ENCODE assay signal across 1 cellular context in genomic region chr4:54542540-54543041, GRCh38.
TF ChIP-seq lines count a peak whose summit lies in the region.

No MANE protein-coding gene starts in this region.

TF ChIP-seq in K562, 482 proteins besides CTCF, POLR2A, EP300 and RAD21 (continued from another document and continues in another):
- TF ChIP-seq ZNF280B (CRISPR knock-in tag; IDR thresholded peaks at IDR 0.05) = no peak
- TF ChIP-seq RREB1 (CRISPR knock-in tag; IDR thresholded peaks at IDR 0.05) = no peak
- no peak for TF ChIP-seq SRF (CRISPR knock-in tag; IDR thresholded peaks at IDR 0.05)
- TF ChIP-seq MAFG (tag; conservative IDR thresholded peaks at IDR 0.05) = no peak
- no peak for TF ChIP-seq ESRRB (CRISPR knock-in tag; IDR thresholded peaks at IDR 0.05; ENCODE audit: borderline replicate concordance)
- no peak for TF ChIP-seq ZNF507 (tag; conservative IDR thresholded peaks at IDR 0.05)
- TF ChIP-seq PHB (CRISPR knock-in tag; IDR thresholded peaks at IDR 0.05) = no peak
- TF ChIP-seq BHLHE40 (IDR thresholded peaks at IDR 0.05; ENCODE audit: low read length) = peak; percentile 70
- no peak for TF ChIP-seq TAF9B (IDR thresholded peaks at IDR 0.05; ENCODE audit: partially characterized antibody)
- TF ChIP-seq HNRNPUL1 (IDR thresholded peaks at IDR 0.05; ENCODE audit: low read length) = no peak
- peak; percentile 86 to 93 for TF ChIP-seq TRIM24 (IDR thresholded peaks at IDR 0.05)
- TF ChIP-seq FOXA3 (CRISPR knock-in tag; conservative IDR thresholded peaks at IDR 0.05 in 1 of 2, IDR thresholded peaks at IDR 0.05 in 1 of 2) = no peak; a peak in 1 of 4 replicates
- peak; percentile 48; the same call in 1 of the 2 replicates for TF ChIP-seq ETV1 (tag; conservative IDR thresholded peaks at IDR 0.05; ENCODE audit: low read depth)
- no peak for TF ChIP-seq NFE2L1 (tag; IDR thresholded peaks at IDR 0.05; ENCODE audit: borderline replicate concordance, low read depth)
- no peak for TF ChIP-seq ARID4B (CRISPR knock-in tag; IDR thresholded peaks at IDR 0.05)
- TF ChIP-seq CHAMP1 (IDR thresholded peaks at IDR 0.05) = no peak; the same call in 1 of the 2 replicates
- TF ChIP-seq SREBF2 (CRISPR knock-in tag; IDR thresholded peaks at IDR 0.05) = no peak
- TF ChIP-seq ZNF347 (CRISPR knock-in tag; IDR thresholded peaks at IDR 0.05; ENCODE audit: low read depth) = no peak
- no peak for TF ChIP-seq LARP7 (IDR thresholded peaks at IDR 0.05)
- no peak for TF ChIP-seq ZBTB8A (IDR thresholded peaks at IDR 0.05; ENCODE audit: partially characterized antibody)
- TF ChIP-seq ZNF785 (CRISPR knock-in tag; IDR thresholded peaks at IDR 0.05) = no peak
- no peak for TF ChIP-seq ZBTB33 (CRISPR knock-in tag; IDR thresholded peaks at IDR 0.05)
- TF ChIP-seq ATF3 (IDR thresholded peaks at IDR 0.05) = peak; percentile 28; the same call in 1 of the 2 replicates
- TF ChIP-seq ATF3 (CRISPR knock-in tag; conservative IDR thresholded peaks at IDR 0.05) = no peak
- no peak for TF ChIP-seq ZNF551 (CRISPR knock-in tag; IDR thresholded peaks at IDR 0.05)
- no peak for TF ChIP-seq TCF7 (IDR thresholded peaks at IDR 0.05; ENCODE audit: borderline replicate concordance)
- TF ChIP-seq PRMT5 (CRISPR knock-in tag; IDR thresholded peaks at IDR 0.05) = no peak
- TF ChIP-seq SMARCA5 (IDR thresholded peaks at IDR 0.05) = no peak
- TF ChIP-seq TEAD2 (tag; IDR thresholded peaks at IDR 0.05) = no peak
- peak in 1 of 2 experiments; percentile 86; a peak in 2 of 4 replicates for TF ChIP-seq ZNF639 (CRISPR knock-in tag; conservative IDR thresholded peaks at IDR 0.05 in 1 of 2, IDR thresholded peaks at IDR 0.05 in 1 of 2)
- TF ChIP-seq ZBTB34 (CRISPR knock-in tag; IDR thresholded peaks at IDR 0.05) = no peak
- TF ChIP-seq PRPF4 (IDR thresholded peaks at IDR 0.05; ENCODE audit: insufficient read depth, low read depth, low read length, poor library complexity, severe bottlenecking) = no peak
- TF ChIP-seq CTCFL (IDR thresholded peaks at IDR 0.05; ENCODE audit: borderline replicate concordance, insufficient read depth, low read depth, low read length, poor library complexity, severe bottlenecking) = no peak
- no peak for TF ChIP-seq RHOXF2B (CRISPR knock-in tag; conservative IDR thresholded peaks at IDR 0.05)
- no peak for TF ChIP-seq KAT2B (IDR thresholded peaks at IDR 0.05; ENCODE audit: low read depth, low read length)
- peak; percentile 62 to 65 for TF ChIP-seq NCOA2 (IDR thresholded peaks at IDR 0.05; ENCODE audit: partially characterized antibody in 2 of 2)
- no peak for TF ChIP-seq SRSF3 (IDR thresholded peaks at IDR 0.05; ENCODE audit: insufficient read depth, low read length)
